ENCODE assay signal across 18 cellular contexts in the genomic region with DNA sequence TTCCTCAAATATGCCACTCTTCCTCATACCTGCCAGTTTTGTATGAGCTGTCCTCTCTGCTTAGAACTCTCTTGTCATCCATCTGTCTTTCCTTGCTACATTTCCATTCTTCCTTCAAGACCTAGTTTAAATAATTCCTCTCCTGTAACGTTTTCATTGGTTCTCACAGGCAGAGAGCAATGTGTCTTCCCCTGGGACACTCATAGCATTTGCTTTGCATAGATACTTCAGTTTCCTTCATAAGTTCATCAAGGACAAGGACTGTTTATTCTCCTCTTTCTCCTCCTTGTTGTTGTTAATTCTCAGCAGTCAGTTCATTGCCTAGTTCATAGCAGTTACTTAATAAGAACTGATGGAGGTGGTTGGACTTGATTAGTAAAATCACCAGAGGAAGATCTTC. TPM values are rescaled to one million over a fixed set of nuclear protein-coding genes. Genes with fewer than 3 reads are reported as not detected.
DNase-seq lines count a peak whose midpoint lies in the region; ATAC-seq and TF ChIP-seq lines count a peak whose summit lies in the region.
"Had no signal": no experiment of that assay in that cellular context is flagged by ENCODE, and none has a peak within 500 bp of the region (broad histone marks: within the 10 kb centered on the region; RNA-seq: fewer than 3 reads in every experiment).

No MANE protein-coding gene starts in this region.

- H2BK120ac ChIP-seq in neuronal stem cell (ENCODE audit: low read depth, low read length): no peak overlapping the region

- H2AK5ac ChIP-seq in neuronal stem cell (ENCODE audit: low read depth, low read length): no peak overlapping the region

- H3K9me3 ChIP-seq in CD4-positive, CD25-positive, alpha-beta regulatory T cell (ENCODE audit: control insufficient read depth in 2 of 2, low read length in 2 of 2): no peaks in the 10 kb centered on the region
- H3K9me3 ChIP-seq in neuronal stem cell (replicated peaks in 1 of 2; ENCODE audit: control insufficient read depth in 2 of 2, insufficient read depth in 1 of 2, low read depth in 1 of 2, low read length in 2 of 2): no peaks in the 10 kb centered on the region
- H3K9me3 ChIP-seq: body of pancreas, heart left ventricle, right lobe of liver had no signal

- no peak overlapping the region for H2BK5ac ChIP-seq in neuronal stem cell (ENCODE audit: low read length)

- no peak overlapping the region for H4K8ac ChIP-seq in neuronal stem cell (ENCODE audit: low read depth, low read length)

- no peak overlapping the region for H3K4ac ChIP-seq in neuronal stem cell (ENCODE audit: low read length)

- peaks cover 25% of the 10 kb centered on the region for H3K4me1 ChIP-seq in CD4-positive, CD25-positive, alpha-beta regulatory T cell (ENCODE audit: control insufficient read depth, insufficient read depth, low read length, poor library complexity, severe bottlenecking)
- peaks cover 0 to 5% of the 10 kb centered on the region in 2 donors for H3K4me1 ChIP-seq in neuronal stem cell (ENCODE audit: control insufficient read depth in 2 of 2, insufficient read depth in 1 of 2, low read depth in 1 of 2, low read length in 2 of 2)
- H3K4me1 ChIP-seq: right lobe of liver had no signal

- no peak for ATAC-seq in CD4-positive, CD25-positive, alpha-beta regulatory T cell (ENCODE audit: low read depth in 2 of 2)
- ATAC-seq in GM18511 (IDR thresholded peaks at IDR 0.05; ENCODE audit: unreplicated experiment) (peak; percentile 46), activated B cell treated with CpG ODN at 0.5 μM for 24 hours (ENCODE audit: low read depth) (peak; percentile 62), memory B cell (ENCODE audit: low read depth) (peak; percentile 69), HG03342 (IDR thresholded peaks at IDR 0.05; ENCODE audit: unreplicated experiment) (no peak)
- ATAC-seq: activated T-cell treated with anti-CD3 and anti-CD28 coated beads, Interleukin-2, amount 50 U/mL, for 4 hours; body of pancreas; HCT116; heart left ventricle; HepG2; right lobe of liver had no signal

- peak overlapping the region; percentile 23 to 88 (median 70) for H3K27ac Mint-ChIP-seq in CD4-positive, CD25-positive, alpha-beta regulatory T cell
- H3K27ac Mint-ChIP-seq in activated B cell treated with CpG ODN at 0.5 μM for 24 hours (peak overlapping the region; percentile 3), memory B cell (peak overlapping the region; percentile 40)

- no peak overlapping the region for H4K91ac ChIP-seq in neuronal stem cell (ENCODE audit: low read depth, low read length, poor library complexity)

- H3K4me3 Mint-ChIP-seq in CD4-positive, CD25-positive, alpha-beta regulatory T cell: peak overlapping the region in 3 of 4 donors; percentile 0 to 53 (median 46)
- peak overlapping the region; percentile 41 for H3K4me3 Mint-ChIP-seq in activated B cell treated with CpG ODN at 0.5 μM for 24 hours
- H3K4me3 Mint-ChIP-seq in memory B cell: peak overlapping the region; percentile 52
- H3K4me3 Mint-ChIP-seq: activated T-cell treated with anti-CD3 and anti-CD28 coated beads, Interleukin-2, amount 50 U/mL, for 4 hours had no signal

- CTCF ChIA-PET in activated B cell treated with CpG ODN at 0.5 μM for 24 hours (lab: Charles Lee): no interaction called here

- peaks cover 46 to 66% (median 50%) of the 10 kb centered on the region in 4 donors for H3K4me1 Mint-ChIP-seq in CD4-positive, CD25-positive, alpha-beta regulatory T cell
- H3K4me1 Mint-ChIP-seq in activated B cell treated with CpG ODN at 0.5 μM for 24 hours (peaks cover 46% of the 10 kb centered on the region), memory B cell (peaks cover 26% of the 10 kb centered on the region)

- no peaks in the 10 kb centered on the region for H3K79me1 ChIP-seq in neuronal stem cell (ENCODE audit: low read depth, low read length)

- H3K36me3 Mint-ChIP-seq in CD4-positive, CD25-positive, alpha-beta regulatory T cell: peaks cover 12% of the 10 kb centered on the region
- peaks cover 27% of the 10 kb centered on the region for H3K36me3 Mint-ChIP-seq in activated B cell treated with CpG ODN at 0.5 μM for 24 hours (ENCODE audit: low read depth)
- H3K36me3 Mint-ChIP-seq in memory B cell: peaks cover 9% of the 10 kb centered on the region

- DNase-seq in CD4-positive, CD25-positive, alpha-beta regulatory T cell: peak in 1 of 3 donors; percentile 6
- DNase-seq in activated B cell treated with CpG ODN at 0.5 μM for 24 hours (no peak), memory B cell (ENCODE audit: low spot score in 2 of 2) (no peak), neuronal stem cell (ENCODE audit: low spot score) (no peak), HUDEP-2 (lab: John Stamatoyannopoulos, UW; ENCODE audit: unreplicated experiment in 76 of 76) (no peak)
- DNase-seq in stimulated activated CD4-positive, alpha-beta T cell treated with anti-CD3 and anti-CD28 coated beads, Interleukin-4, amount 100 ng/mL, for 24 hours: no peak
- DNase-seq: activated T-cell treated with anti-CD3 and anti-CD28 coated beads, Interleukin-2, amount 50 U/mL, for 4 hours; body of pancreas; C1 segment of cervical spinal cord; GDM1; heart left ventricle; right lobe of liver; Right ventricle myocardium superior had no signal

- WGBS in neuronal stem cell (ENCODE audit: extremely low coverage in 2 of 2, insufficient read length in 2 of 2, insufficient replicate concordance in 1 of 2), 2 donors: no CpG with 5 or more reads among the region's 1 CpG

- no peak overlapping the region for H3K27ac ChIP-seq in CD4-positive, CD25-positive, alpha-beta regulatory T cell (ENCODE audit: insufficient read depth, low read length, poor library complexity, severe bottlenecking)
- no peak overlapping the region for H3K27ac ChIP-seq in neuronal stem cell (replicated peaks; ENCODE audit: low read length)
- H3K27ac ChIP-seq: body of pancreas, heart left ventricle, right lobe of liver, VCaP had no signal

- TF ChIP-seq CTCF in activated B cell treated with CpG ODN at 0.5 μM for 24 hours (IDR thresholded peaks at IDR 0.05): no peak

- H3K4me3 ChIP-seq in CD4-positive, CD25-positive, alpha-beta regulatory T cell (ENCODE audit: low read depth, low read length): peak overlapping the region; percentile 1
- H3K4me3 ChIP-seq in neuronal stem cell (ENCODE audit: low read length in 2 of 2): no peak overlapping the region
- H3K4me3 ChIP-seq: body of pancreas, heart left ventricle, right lobe of liver had no signal

- H3K27me3 ChIP-seq in CD4-positive, CD25-positive, alpha-beta regulatory T cell (ENCODE audit: control insufficient read depth, insufficient read depth, low read length): no peaks in the 10 kb centered on the region
- no peaks in the 10 kb centered on the region for H3K27me3 ChIP-seq in neuronal stem cell (ENCODE audit: control insufficient read depth in 3 of 3, insufficient read depth in 3 of 3, low read depth in 1 of 3, low read length in 3 of 3)
- H3K27me3 ChIP-seq: body of pancreas, heart left ventricle, right lobe of liver had no signal

- no peak overlapping the region for H2AFZ ChIP-seq in neuronal stem cell (ENCODE audit: low read length)

- no peak overlapping the region for H2BK12ac ChIP-seq in neuronal stem cell (ENCODE audit: low read length)

- H3K4me2 ChIP-seq in neuronal stem cell (ENCODE audit: insufficient read depth, low read length, poor library complexity, severe bottlenecking): no peak overlapping the region

- H3K27me3 Mint-ChIP-seq in CD4-positive, CD25-positive, alpha-beta regulatory T cell: no peaks in the 10 kb centered on the region
- no peaks in the 10 kb centered on the region for H3K27me3 Mint-ChIP-seq in activated B cell treated with CpG ODN at 0.5 μM for 24 hours
- H3K27me3 Mint-ChIP-seq in memory B cell: no peaks in the 10 kb centered on the region

- H3K9me3 Mint-ChIP-seq in CD4-positive, CD25-positive, alpha-beta regulatory T cell: no peaks in the 10 kb centered on the region
- H3K9me3 Mint-ChIP-seq in activated B cell treated with CpG ODN at 0.5 μM for 24 hours (no peaks in the 10 kb centered on the region), memory B cell (no peaks in the 10 kb centered on the region)
- H3K9me3 Mint-ChIP-seq: activated T-cell treated with anti-CD3 and anti-CD28 coated beads, Interleukin-2, amount 50 U/mL, for 4 hours had no signal

- H2BK15ac ChIP-seq in neuronal stem cell (ENCODE audit: low read length): no peak overlapping the region

- H3K23ac ChIP-seq in neuronal stem cell (ENCODE audit: low read depth, low read length, poor library complexity): no peak overlapping the region

- H3K18ac ChIP-seq in neuronal stem cell (ENCODE audit: low read length): no peak overlapping the region

- H3K9ac ChIP-seq in neuronal stem cell (ENCODE audit: low read depth, low read length, poor library complexity): no peak overlapping the region

- H3K14ac ChIP-seq in neuronal stem cell (ENCODE audit: low read length): no peak overlapping the region

- POLR2A ChIA-PET in activated B cell treated with CpG ODN at 0.5 μM for 24 hours (lab: Charles Lee): interaction anchor here (1.9 kb wide), 1 partner anchor 9 kb away, joined by 4 read pairs; no protein-coding TSS in a partner anchor

- intact Hi-C loops in activated B cell treated with CpG ODN at 0.5 μM for 24 hours (cut with micrococcal nuclease): no loop called here

- peaks cover 7% of the 10 kb centered on the region for H3K36me3 ChIP-seq in CD4-positive, CD25-positive, alpha-beta regulatory T cell (ENCODE audit: control insufficient read depth, insufficient read depth, low read length)
- H3K36me3 ChIP-seq in neuronal stem cell (replicated peaks in 1 of 2; ENCODE audit: control insufficient read depth in 2 of 2, insufficient read depth in 2 of 2, low read length in 2 of 2): peaks cover 3 to 46% of the 10 kb centered on the region in 2 donors
- H3K36me3 ChIP-seq: right lobe of liver had no signal

RNA-seq across cellular contexts. Expression of a gene that starts 10.6 kb away (rescaled TPM):
- total RNA-seq in CD4-positive, CD25-positive, alpha-beta regulatory T cell: 61.5 TPM
- 10 to 100 TPM in 3 of 4 donors, 1 to 10 TPM in 1; 9.3 to 13.8 (median 11.4) TPM for polyA plus RNA-seq in CD4-positive, CD25-positive, alpha-beta regulatory T cell
- total RNA-seq in activated B cell treated with CpG ODN at 0.5 μM for 24 hours: 55.0 and 55.4 TPM in 2 replicates
- polyA plus RNA-seq in neuronal stem cell (2013, experiment 1 of 2): 21.0 TPM
- 22.1 TPM for polyA plus RNA-seq in neuronal stem cell (2013, experiment 2 of 2)

Comparison
In these comparisons a context has a peak if more than half of its experiments do, and no peak if none do; other contexts are left out.
1. ATAC-seq: peak in GM18511 (single experiment), activated B cell treated with CpG ODN at 0.5 μM for 24 hours (single experiment) and memory B cell (single experiment); none in CD4-positive, CD25-positive, alpha-beta regulatory T cell (0 of 2) and HG03342 (single experiment).
2. H3K27ac Mint-ChIP-seq: peak in every context shown above with its lines; median percentile 70 in CD4-positive, CD25-positive, alpha-beta regulatory T cell; 40 in memory B cell; 3 in activated B cell treated with CpG ODN at 0.5 μM for 24 hours.
3. Peak in every context shown above with its lines, with median percentiles within 50 percentile points of each other: H3K4me3 Mint-ChIP-seq.